In the genomic region with DNA sequence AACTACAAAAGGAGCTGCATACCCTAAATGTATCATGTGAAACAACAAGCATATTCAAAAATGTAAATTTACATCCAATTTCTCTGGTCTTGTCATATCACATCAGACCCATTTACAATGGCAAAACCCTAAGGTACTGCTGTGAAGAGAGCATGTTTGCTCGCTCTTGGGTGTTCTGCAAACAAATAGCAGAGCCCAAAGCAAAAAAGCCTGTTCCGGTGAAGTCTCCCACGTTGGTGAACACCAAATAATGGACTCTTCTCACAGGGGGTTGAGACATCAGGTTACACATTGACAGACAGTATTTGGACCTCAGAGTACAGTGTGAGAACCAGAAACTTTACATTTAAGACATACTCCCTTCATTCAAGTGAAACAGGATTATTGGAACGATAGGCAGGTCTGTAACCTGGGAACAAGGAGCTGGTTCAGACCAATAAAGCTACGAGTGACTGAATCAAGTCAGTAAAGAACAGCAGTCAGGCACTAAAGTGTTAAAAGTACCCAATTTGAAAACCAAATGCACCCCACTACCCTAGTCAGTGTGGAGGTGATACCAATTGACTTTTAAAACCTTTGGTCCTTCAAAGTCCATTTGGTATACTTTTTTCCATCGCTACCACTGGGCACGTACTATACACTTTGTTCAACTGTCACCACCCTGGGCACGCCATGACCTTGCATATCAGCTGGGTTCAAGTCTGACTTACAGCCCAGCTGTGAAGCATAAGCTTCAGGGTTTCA, we compare ENCODE assay signal across 1 cellular context.
TF ChIP-seq lines count a peak whose summit lies in the region.

No MANE protein-coding gene starts in this region.

TF ChIP-seq in HepG2, 621 proteins besides CTCF, POLR2A, EP300 and RAD21 (continued from another document and continues in another):
- TF ChIP-seq, protein P1, sequence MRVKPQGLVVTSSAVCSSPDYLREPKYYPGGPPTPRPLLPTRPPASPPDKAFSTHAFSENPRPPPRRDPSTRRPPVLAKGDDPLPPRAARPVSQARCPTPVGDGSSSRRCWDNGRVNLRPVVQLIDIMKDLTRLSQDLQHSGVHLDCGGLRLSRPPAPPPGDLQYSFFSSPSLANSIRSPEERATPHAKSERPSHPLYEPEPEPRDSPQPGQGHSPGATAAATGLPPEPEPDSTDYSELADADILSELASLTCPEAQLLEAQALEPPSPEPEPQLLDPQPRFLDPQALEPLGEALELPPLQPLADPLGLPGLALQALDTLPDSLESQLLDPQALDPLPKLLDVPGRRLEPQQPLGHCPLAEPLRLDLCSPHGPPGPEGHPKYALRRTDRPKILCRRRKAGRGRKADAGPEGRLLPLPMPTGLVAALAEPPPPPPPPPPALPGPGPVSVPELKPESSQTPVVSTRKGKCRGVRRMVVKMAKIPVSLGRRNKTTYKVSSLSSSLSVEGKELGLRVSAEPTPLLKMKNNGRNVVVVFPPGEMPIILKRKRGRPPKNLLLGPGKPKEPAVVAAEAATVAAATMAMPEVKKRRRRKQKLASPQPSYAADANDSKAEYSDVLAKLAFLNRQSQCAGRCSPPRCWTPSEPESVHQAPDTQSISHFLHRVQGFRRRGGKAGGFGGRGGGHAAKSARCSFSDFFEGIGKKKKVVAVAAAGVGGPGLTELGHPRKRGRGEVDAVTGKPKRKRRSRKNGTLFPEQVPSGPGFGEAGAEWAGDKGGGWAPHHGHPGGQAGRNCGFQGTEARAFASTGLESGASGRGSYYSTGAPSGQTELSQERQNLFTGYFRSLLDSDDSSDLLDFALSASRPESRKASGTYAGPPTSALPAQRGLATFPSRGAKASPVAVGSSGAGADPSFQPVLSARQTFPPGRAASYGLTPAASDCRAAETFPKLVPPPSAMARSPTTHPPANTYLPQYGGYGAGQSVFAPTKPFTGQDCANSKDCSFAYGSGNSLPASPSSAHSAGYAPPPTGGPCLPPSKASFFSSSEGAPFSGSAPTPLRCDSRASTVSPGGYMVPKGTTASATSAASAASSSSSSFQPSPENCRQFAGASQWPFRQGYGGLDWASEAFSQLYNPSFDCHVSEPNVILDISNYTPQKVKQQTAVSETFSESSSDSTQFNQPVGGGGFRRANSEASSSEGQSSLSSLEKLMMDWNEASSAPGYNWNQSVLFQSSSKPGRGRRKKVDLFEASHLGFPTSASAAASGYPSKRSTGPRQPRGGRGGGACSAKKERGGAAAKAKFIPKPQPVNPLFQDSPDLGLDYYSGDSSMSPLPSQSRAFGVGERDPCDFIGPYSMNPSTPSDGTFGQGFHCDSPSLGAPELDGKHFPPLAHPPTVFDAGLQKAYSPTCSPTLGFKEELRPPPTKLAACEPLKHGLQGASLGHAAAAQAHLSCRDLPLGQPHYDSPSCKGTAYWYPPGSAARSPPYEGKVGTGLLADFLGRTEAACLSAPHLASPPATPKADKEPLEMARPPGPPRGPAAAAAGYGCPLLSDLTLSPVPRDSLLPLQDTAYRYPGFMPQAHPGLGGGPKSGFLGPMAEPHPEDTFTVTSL (CRISPR knock-in tag; IDR thresholded peaks at IDR 0.05; ENCODE audit: borderline replicate concordance) = no peak
- TF ChIP-seq ZBTB21 (CRISPR knock-in tag; IDR thresholded peaks at IDR 0.05) = 0 out of 2 replicates have a peak, but pooled peaks have one; percentile 36
- TF ChIP-seq, protein P2, sequence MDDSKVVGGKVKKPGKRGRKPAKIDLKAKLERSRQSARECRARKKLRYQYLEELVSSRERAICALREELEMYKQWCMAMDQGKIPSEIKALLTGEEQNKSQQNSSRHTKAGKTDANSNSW (CRISPR knock-in tag; IDR thresholded peaks at IDR 0.05; ENCODE audit: borderline replicate concordance) = no peak
- TF ChIP-seq, protein P3, sequence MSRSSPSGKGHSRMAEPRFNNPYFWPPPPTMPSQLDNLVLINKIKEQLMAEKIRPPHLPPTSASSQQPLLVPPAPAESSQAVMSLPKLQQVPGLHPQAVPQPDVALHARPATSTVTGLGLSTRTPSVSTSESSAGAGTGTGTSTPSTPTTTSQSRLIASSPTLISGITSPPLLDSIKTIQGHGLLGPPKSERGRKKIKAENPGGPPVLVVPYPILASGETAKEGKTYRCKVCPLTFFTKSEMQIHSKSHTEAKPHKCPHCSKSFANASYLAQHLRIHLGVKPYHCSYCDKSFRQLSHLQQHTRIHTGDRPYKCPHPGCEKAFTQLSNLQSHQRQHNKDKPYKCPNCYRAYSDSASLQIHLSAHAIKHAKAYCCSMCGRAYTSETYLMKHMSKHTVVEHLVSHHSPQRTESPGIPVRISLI (CRISPR knock-in tag; IDR thresholded peaks at IDR 0.05; ENCODE audit: borderline replicate concordance) = 0 out of 2 replicates have a peak, but pooled peaks have one; percentile 11
- TF ChIP-seq ELF4 (CRISPR knock-in tag; IDR thresholded peaks at IDR 0.05; ENCODE audit: borderline replicate concordance) = no peak
- TF ChIP-seq, protein P4, sequence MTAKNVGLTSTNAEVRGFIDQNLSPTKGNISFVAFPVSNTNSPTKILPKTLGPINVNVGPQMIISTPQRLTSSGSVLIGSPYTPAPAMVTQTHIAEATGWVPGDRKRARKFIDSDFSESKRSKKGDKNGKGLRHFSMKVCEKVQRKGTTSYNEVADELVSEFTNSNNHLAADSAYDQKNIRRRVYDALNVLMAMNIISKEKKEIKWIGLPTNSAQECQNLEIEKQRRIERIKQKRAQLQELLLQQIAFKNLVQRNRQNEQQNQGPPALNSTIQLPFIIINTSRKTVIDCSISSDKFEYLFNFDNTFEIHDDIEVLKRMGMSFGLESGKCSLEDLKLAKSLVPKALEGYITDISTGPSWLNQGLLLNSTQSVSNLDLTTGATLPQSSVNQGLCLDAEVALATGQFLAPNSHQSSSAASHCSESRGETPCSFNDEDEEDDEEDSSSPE (CRISPR knock-in tag; IDR thresholded peaks at IDR 0.05) = no peak
- TF ChIP-seq, protein P5, sequence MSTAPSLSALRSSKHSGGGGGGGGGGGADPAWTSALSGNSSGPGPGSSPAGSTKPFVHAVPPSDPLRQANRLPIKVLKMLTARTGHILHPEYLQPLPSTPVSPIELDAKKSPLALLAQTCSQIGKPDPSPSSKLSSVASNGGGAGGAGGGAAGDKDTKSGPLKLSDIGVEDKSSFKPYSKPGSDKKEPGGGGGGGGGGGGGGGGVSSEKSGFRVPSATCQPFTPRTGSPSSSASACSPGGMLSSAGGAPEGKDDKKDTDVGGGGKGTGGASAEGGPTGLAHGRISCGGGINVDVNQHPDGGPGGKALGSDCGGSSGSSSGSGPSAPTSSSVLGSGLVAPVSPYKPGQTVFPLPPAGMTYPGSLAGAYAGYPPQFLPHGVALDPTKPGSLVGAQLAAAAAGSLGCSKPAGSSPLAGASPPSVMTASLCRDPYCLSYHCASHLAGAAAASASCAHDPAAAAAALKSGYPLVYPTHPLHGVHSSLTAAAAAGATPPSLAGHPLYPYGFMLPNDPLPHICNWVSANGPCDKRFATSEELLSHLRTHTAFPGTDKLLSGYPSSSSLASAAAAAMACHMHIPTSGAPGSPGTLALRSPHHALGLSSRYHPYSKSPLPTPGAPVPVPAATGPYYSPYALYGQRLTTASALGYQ (CRISPR knock-in tag; IDR thresholded peaks at IDR 0.05) = no peak
- TF ChIP-seq ZNF558 (CRISPR knock-in tag; IDR thresholded peaks at IDR 0.05; ENCODE audit: borderline replicate concordance) = no peak
- TF ChIP-seq MZF1 (CRISPR knock-in tag; IDR thresholded peaks at IDR 0.05; ENCODE audit: borderline replicate concordance) = no peak
- no peak for TF ChIP-seq HOXD1 (CRISPR knock-in tag; IDR thresholded peaks at IDR 0.05)
- peak; percentile 79 for TF ChIP-seq ZNF121 (CRISPR knock-in tag; IDR thresholded peaks at IDR 0.05)
- TF ChIP-seq HIVEP1 (CRISPR knock-in tag; IDR thresholded peaks at IDR 0.05) = no peak
- 0 out of 2 replicates have a peak, but pooled peaks have one; percentile 28 for TF ChIP-seq ZSCAN31 (CRISPR knock-in tag; IDR thresholded peaks at IDR 0.05; ENCODE audit: low read depth)
- TF ChIP-seq ARNTL (CRISPR knock-in tag; IDR thresholded peaks at IDR 0.05) = no peak
- TF ChIP-seq, protein P6, sequence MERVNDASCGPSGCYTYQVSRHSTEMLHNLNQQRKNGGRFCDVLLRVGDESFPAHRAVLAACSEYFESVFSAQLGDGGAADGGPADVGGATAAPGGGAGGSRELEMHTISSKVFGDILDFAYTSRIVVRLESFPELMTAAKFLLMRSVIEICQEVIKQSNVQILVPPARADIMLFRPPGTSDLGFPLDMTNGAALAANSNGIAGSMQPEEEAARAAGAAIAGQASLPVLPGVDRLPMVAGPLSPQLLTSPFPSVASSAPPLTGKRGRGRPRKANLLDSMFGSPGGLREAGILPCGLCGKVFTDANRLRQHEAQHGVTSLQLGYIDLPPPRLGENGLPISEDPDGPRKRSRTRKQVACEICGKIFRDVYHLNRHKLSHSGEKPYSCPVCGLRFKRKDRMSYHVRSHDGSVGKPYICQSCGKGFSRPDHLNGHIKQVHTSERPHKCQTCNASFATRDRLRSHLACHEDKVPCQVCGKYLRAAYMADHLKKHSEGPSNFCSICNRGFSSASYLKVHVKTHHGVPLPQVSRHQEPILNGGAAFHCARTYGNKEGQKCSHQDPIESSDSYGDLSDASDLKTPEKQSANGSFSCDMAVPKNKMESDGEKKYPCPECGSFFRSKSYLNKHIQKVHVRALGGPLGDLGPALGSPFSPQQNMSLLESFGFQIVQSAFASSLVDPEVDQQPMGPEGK (CRISPR knock-in tag; IDR thresholded peaks at IDR 0.05) = peak; percentile 38; the same call in 1 of the 2 replicates
- no peak for TF ChIP-seq ZFP37 (CRISPR knock-in tag; IDR thresholded peaks at IDR 0.05; ENCODE audit: borderline replicate concordance)
- no peak for TF ChIP-seq CBX5 (CRISPR knock-in tag; IDR thresholded peaks at IDR 0.05; ENCODE audit: borderline replicate concordance)
- no peak for TF ChIP-seq ZFP41 (CRISPR knock-in tag; IDR thresholded peaks at IDR 0.05; ENCODE audit: borderline replicate concordance)
- TF ChIP-seq KDM2A (CRISPR knock-in tag; IDR thresholded peaks at IDR 0.05; ENCODE audit: borderline replicate concordance, low read depth) = no peak
- TF ChIP-seq, protein P7, sequence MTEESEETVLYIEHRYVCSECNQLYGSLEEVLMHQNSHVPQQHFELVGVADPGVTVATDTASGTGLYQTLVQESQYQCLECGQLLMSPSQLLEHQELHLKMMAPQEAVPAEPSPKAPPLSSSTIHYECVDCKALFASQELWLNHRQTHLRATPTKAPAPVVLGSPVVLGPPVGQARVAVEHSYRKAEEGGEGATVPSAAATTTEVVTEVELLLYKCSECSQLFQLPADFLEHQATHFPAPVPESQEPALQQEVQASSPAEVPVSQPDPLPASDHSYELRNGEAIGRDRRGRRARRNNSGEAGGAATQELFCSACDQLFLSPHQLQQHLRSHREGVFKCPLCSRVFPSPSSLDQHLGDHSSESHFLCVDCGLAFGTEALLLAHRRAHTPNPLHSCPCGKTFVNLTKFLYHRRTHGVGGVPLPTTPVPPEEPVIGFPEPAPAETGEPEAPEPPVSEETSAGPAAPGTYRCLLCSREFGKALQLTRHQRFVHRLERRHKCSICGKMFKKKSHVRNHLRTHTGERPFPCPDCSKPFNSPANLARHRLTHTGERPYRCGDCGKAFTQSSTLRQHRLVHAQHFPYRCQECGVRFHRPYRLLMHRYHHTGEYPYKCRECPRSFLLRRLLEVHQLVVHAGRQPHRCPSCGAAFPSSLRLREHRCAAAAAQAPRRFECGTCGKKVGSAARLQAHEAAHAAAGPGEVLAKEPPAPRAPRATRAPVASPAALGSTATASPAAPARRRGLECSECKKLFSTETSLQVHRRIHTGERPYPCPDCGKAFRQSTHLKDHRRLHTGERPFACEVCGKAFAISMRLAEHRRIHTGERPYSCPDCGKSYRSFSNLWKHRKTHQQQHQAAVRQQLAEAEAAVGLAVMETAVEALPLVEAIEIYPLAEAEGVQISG (CRISPR knock-in tag; IDR thresholded peaks at IDR 0.05) = no peak
- TF ChIP-seq MBNL3 (CRISPR knock-in tag; conservative IDR thresholded peaks at IDR 0.05) = no peak
- TF ChIP-seq, protein P8, sequence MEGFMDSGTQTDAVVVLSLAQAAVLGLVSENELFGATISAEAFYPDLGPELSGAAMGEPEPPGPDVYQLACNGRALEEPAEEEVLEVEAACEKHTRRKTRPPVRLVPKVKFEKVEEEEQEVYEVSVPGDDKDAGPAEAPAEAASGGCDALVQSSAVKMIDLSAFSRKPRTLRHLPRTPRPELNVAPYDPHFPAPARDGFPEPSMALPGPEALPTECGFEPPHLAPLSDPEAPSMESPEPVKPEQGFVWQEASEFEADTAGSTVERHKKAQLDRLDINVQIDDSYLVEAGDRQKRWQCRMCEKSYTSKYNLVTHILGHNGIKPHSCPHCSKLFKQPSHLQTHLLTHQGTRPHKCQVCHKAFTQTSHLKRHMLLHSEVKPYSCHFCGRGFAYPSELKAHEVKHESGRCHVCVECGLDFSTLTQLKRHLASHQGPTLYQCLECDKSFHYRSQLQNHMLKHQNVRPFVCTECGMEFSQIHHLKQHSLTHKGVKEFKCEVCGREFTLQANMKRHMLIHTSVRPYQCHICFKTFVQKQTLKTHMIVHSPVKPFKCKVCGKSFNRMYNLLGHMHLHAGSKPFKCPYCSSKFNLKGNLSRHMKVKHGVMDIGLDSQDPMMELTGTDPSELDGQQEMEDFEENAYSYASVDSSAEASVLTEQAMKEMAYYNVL (CRISPR knock-in tag; IDR thresholded peaks at IDR 0.05; ENCODE audit: borderline replicate concordance) = no peak
- TF ChIP-seq, protein P9, sequence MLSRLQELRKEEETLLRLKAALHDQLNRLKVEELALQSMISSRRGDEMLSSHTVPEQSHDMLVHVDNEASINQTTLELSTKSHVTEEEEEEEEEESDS (CRISPR knock-in tag; IDR thresholded peaks at IDR 0.05; ENCODE audit: borderline replicate concordance) = no peak
- no peak for TF ChIP-seq ZNF530 (CRISPR knock-in tag; IDR thresholded peaks at IDR 0.05; ENCODE audit: low read depth)
- no peak for TF ChIP-seq MAZ (IDR thresholded peaks at IDR 0.05; ENCODE audit: borderline replicate concordance, low read depth, low read length)
- no peak for TF ChIP-seq MAZ (CRISPR knock-in tag; IDR thresholded peaks at IDR 0.05; ENCODE audit: low read depth)
- no peak for TF ChIP-seq SRY (CRISPR knock-in tag; IDR thresholded peaks at IDR 0.05)
- TF ChIP-seq RBFOX2 (IDR thresholded peaks at IDR 0.05; ENCODE audit: low read depth, low read length) = no peak
- TF ChIP-seq, protein P10, sequence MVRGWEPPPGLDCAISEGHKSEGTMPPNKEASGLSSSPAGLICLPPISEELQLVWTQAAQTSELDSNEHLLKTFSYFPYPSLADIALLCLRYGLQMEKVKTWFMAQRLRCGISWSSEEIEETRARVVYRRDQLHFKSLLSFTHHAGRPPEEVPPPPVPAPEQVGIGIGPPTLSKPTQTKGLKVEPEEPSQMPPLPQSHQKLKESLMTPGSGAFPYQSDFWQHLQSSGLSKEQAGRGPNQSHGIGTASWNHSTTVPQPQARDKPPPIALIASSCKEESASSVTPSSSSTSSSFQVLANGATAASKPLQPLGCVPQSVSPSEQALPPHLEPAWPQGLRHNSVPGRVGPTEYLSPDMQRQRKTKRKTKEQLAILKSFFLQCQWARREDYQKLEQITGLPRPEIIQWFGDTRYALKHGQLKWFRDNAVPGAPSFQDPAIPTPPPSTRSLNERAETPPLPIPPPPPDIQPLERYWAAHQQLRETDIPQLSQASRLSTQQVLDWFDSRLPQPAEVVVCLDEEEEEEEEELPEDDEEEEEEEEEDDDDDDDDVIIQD (CRISPR knock-in tag; IDR thresholded peaks at IDR 0.05; ENCODE audit: low read depth) = peak; percentile 36; the same call in 1 of the 2 replicates
- peak; percentile 26; the same call in 1 of the 2 replicates for TF ChIP-seq SOX5 (CRISPR knock-in tag; IDR thresholded peaks at IDR 0.05; ENCODE audit: borderline replicate concordance)
- TF ChIP-seq, protein P11, sequence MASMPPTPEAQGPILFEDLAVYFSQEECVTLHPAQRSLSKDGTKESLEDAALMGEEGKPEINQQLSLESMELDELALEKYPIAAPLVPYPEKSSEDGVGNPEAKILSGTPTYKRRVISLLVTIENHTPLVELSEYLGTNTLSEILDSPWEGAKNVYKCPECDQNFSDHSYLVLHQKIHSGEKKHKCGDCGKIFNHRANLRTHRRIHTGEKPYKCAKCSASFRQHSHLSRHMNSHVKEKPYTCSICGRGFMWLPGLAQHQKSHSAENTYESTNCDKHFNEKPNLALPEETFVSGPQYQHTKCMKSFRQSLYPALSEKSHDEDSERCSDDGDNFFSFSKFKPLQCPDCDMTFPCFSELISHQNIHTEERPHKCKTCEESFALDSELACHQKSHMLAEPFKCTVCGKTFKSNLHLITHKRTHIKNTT (CRISPR knock-in tag; IDR thresholded peaks at IDR 0.05) = no peak
- TF ChIP-seq NCOR1 (IDR thresholded peaks at IDR 0.05; ENCODE audit: borderline replicate concordance, low read length) = 0 out of 2 replicates have a peak, but pooled peaks have one; percentile 19
- no peak for TF ChIP-seq ZNF234 (CRISPR knock-in tag; conservative IDR thresholded peaks at IDR 0.05)
